In genomic region chr14:55835985-55836384, GRCh38 we compare ENCODE assay signal across 34 cellular contexts.
"Had no signal": no experiment of that assay in that cellular context is flagged by ENCODE, and none has a peak within 500 bp of the region (broad histone marks: within the 10 kb centered on the region; RNA-seq: fewer than 3 reads in every experiment).

No MANE protein-coding gene starts in this region.

- H3K9me3 ChIP-seq: adrenal gland, ascending aorta, body of pancreas, breast epithelium had no signal

- ATAC-seq: activated naive CD4-positive, alpha-beta T cell treated with anti-CD3 and anti-CD28 coated beads, Interleukin-2, amount 50 U/mL, for 72 hours; activated naive CD8-positive, alpha-beta T cell treated with anti-CD3 and anti-CD28 coated beads, Interleukin-2, amount 50 U/mL, for 24 hours; activated T-cell treated with anti-CD3 and anti-CD28 coated beads, Interleukin-2, amount 50 U/mL, for 4 hours; activated T-cell treated with anti-CD3 and anti-CD28 coated beads, Interleukin-2, amount 50 U/mL, for 72 hours; activated T-helper 17 cell treated with anti-CD3 and anti-CD28 coated beads, Interleukin-2, amount 50 U/mL, for 72 hours; body of pancreas had no signal

- H3K27ac ChIP-seq: adrenal gland, ascending aorta, body of pancreas, brain microvascular endothelial cell, breast epithelium, cardiac muscle cell had no signal

- H3K27me3 ChIP-seq: adrenal gland, ascending aorta, body of pancreas, brain microvascular endothelial cell, breast epithelium, cardiac muscle cell had no signal

- H3K4me3 ChIP-seq: adrenal gland, ascending aorta, body of pancreas, breast epithelium, cardiac muscle cell had no signal

- FAIRE-seq: astrocyte, bronchial epithelial cell had no signal

- H3K4me1 ChIP-seq: adrenal gland, ascending aorta, breast epithelium had no signal

- DNase-seq: activated effector memory CD4-positive, alpha-beta T cell treated with anti-CD3 and anti-CD28 coated beads, Interleukin-2, amount 50 U/mL, for 16 hours; activated effector memory CD4-positive, alpha-beta T cell treated with Interleukin-2 at 50 U/mL for 16 hours; activated gamma-delta T cell; activated gamma-delta T cell treated with Interleukin-2 at 50 U/mL for 16 hours; activated naive CD4-positive, alpha-beta T cell; activated naive CD4-positive, alpha-beta T cell treated with anti-CD3 and anti-CD28 coated beads for 36 hours; activated naive CD4-positive, alpha-beta T cell treated with anti-CD3 and anti-CD28 coated beads, Interleukin-2, amount 10 ng/mL, durations not matched to agents 7 days and 5 days; activated naive CD4-positive, alpha-beta T cell treated with anti-CD3 and anti-CD28 coated beads, Interleukin-2, amount 50 U/mL, for 16 hours; activated naive CD4-positive, alpha-beta T cell treated with Interleukin-2 at 50 U/mL for 16 hours; activated naive CD8-positive, alpha-beta T cell treated with anti-CD3 and anti-CD28 coated beads for 36 hours; activated naive CD8-positive, alpha-beta T cell treated with anti-CD3 and anti-CD28 coated beads, Interleukin-2, amount 10 ng/mL, durations not matched to agents 7 days and 5 days; activated naive CD8-positive, alpha-beta T cell treated with anti-CD3 and anti-CD28 coated beads, Interleukin-2, amount 50 U/mL, for 24 hours; activated T-cell treated with anti-CD3 and anti-CD28 coated beads, Interleukin-2, amount 50 U/mL, for 1 hour; activated T-cell treated with anti-CD3 and anti-CD28 coated beads, Interleukin-2, amount 50 U/mL, for 24 hours; activated T-cell treated with anti-CD3 and anti-CD28 coated beads, Interleukin-2, amount 50 U/mL, for 4 hours; activated T-cell treated with anti-CD3 and anti-CD28 coated beads, Interleukin-2, amount 50 U/mL, for 48 hours; activated T-cell treated with anti-CD3 and anti-CD28 coated beads, Interleukin-2, amount 50 U/mL, for 72 hours; adrenal gland; amniotic stem cell; amygdala; anterior cingulate cortex; aorta; body of pancreas; brain microvascular endothelial cell; caudate nucleus; central memory CD4-positive, alpha-beta T cell; cerebellar nuclear complex had no signal

- H3K36me3 ChIP-seq: adrenal gland, ascending aorta, brain microvascular endothelial cell, breast epithelium, cardiac muscle cell had no signal
